ENCODE assay signal across 1 cellular context in genomic region chr12:9721394-9722092, GRCh38.
TF ChIP-seq lines count a peak whose summit lies in the region.

No MANE protein-coding gene starts in this region.

TF ChIP-seq in GM23338, 12 proteins besides CTCF, POLR2A, EP300 and RAD21 (continued from another document):
- TF ChIP-seq ZNF462 (CRISPR knock-in tag; IDR thresholded peaks at IDR 0.05) = no peak
TF ChIP-seq in GM23338: peak in this region for 0.
